Comparison of ENCODE assay signal across 1 cellular context in genomic region chr11:108593214-108593909, GRCh38.
TF ChIP-seq lines count a peak whose summit lies in the region.

A gene with protein sequence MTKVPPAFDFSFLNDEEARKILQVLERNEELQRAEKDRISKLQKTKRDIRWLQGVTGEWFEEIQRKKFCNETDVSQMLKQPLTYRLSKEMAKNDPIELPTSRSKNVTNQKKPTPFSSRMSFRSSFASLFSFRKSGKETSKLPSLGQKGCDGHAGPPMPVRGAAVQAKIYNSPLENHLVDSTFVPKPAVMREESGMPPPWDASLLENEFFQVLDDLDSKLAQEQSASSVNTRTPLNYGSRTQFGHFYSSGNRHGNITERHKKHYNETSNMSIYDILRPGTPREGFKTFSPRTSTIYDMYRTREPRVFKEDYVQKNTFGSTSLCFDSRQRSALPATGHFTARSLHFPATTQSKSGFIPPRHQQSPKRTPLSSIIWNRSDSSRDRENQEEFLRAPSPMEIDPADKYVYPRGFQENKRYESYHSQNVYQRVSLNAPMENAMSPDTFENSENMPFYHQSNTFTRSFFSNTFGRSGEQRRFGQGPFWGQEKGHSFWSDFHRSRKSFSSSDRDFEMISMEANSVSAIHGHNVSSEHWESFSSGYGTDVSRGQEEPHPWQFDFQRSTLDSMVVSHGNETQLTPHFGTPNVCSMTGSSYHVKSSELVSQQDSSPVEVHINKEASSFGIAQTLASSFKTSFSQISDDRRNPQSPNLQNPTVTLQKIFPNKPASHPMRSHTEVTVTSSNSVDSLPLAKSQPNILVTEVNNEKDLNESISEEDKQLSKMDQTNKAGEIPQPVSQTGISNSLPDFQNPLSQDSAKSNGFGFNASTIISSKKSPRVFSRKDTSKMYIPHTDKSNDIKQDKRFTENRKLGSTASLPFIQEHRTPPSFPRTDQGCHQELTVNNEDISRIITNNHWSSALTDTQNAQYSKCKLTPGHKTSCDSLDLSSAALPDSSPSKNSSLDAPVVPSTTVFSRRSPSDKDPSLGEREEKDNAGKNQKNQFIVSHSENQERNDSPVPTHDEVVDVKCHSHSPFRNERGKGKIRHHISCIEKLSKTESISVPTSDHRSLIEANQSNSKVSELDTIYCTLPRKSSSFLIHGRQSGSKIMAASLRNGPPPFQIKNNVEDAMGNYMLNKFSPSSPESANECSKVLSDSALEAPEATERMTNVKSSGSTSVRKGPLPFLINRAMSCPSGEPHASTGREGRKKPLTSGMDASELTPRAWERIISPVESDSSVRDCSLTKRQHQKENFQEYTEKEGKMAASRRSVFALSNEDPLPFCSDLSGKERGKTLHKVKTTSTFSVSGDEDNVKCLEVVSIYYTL (N-terminal part only) (minus strand): TSS chr11:108593768. CDS start chr11:108593536, 232 bp downstream.

TF ChIP-seq in HEK293, 187 proteins besides CTCF, POLR2A, EP300 and RAD21 (continues in another document):
- TF ChIP-seq PRDM10 (tag by site-specific recombination; IDR thresholded peaks at IDR 0.05) (peak; percentile 35; the same call in 1 of the 2 replicates), ZBTB8A (tag by site-specific recombination; IDR thresholded peaks at IDR 0.05) (0 out of 2 replicates have a peak, but pooled peaks have one; percentile 9), ZBTB44 (tag by site-specific recombination; IDR thresholded peaks at IDR 0.05) (no peak), ZNF350 (tag by site-specific recombination; IDR thresholded peaks at IDR 0.05) (no peak), ZNF366 (tag by site-specific recombination; conservative IDR thresholded peaks at IDR 0.05) (peak; percentile 84; the same call in 1 of the 2 replicates), ZNF654 (tag by site-specific recombination; IDR thresholded peaks at IDR 0.05; ENCODE audit: low read depth) (no peak), WT1 (tag by site-specific recombination; IDR thresholded peaks at IDR 0.05) (no peak; the same call in 1 of the 2 replicates), ZNF629 (tag by site-specific recombination; IDR thresholded peaks at IDR 0.05) (peak; percentile 67), EGR2 (tag by site-specific recombination; IDR thresholded peaks at IDR 0.05; ENCODE audit: low read depth) (peak; percentile 36; the same call in 1 of the 2 replicates), ZEB2 (tag by site-specific recombination; IDR thresholded peaks at IDR 0.05) (peak; percentile 84), MZF1 (tag by site-specific recombination; IDR thresholded peaks at IDR 0.05; ENCODE audit: borderline replicate concordance) (0 out of 2 replicates have a peak, but pooled peaks have one; percentile 36), ZNF624 (tag by site-specific recombination; IDR thresholded peaks at IDR 0.05) (no peak), ZNF777 (tag by site-specific recombination; IDR thresholded peaks at IDR 0.05; ENCODE audit: borderline replicate concordance) (no peak), GLIS1 (tag by site-specific recombination; IDR thresholded peaks at IDR 0.05) (no peak), ZNF426 (tag by site-specific recombination; IDR thresholded peaks at IDR 0.05) (no peak), SP2 (tag by site-specific recombination; IDR thresholded peaks at IDR 0.05) (peak; percentile 97), ZBTB48 (tag by site-specific recombination; IDR thresholded peaks at IDR 0.05) (peak; percentile 20; the same call in 1 of the 2 replicates), ZNF610 (tag by site-specific recombination; IDR thresholded peaks at IDR 0.05; ENCODE audit: borderline replicate concordance) (no peak), ZNF274 (IDR thresholded peaks at IDR 0.05; ENCODE audit: low read length) (no peak), ZNF274 (tag by site-specific recombination; IDR thresholded peaks at IDR 0.05; ENCODE audit: borderline replicate concordance) (no peak), MEIS1 (CRISPR knock-in tag; IDR thresholded peaks at IDR 0.05; ENCODE audit: borderline replicate concordance) (no peak), ZNF530 (tag by site-specific recombination; IDR thresholded peaks at IDR 0.05; ENCODE audit: low read depth) (no peak), ZNF645 (tag by site-specific recombination; IDR thresholded peaks at IDR 0.05) (no peak), IKZF3 (tag by site-specific recombination; IDR thresholded peaks at IDR 0.05) (0 out of 2 replicates have a peak, but pooled peaks have one; percentile 3), ZNF16 (tag by site-specific recombination; IDR thresholded peaks at IDR 0.05; ENCODE audit: low read depth) (no peak), ZFP41 (tag by site-specific recombination; IDR thresholded peaks at IDR 0.05; ENCODE audit: borderline replicate concordance) (no peak), ZNF626 (tag by site-specific recombination; IDR thresholded peaks at IDR 0.05) (no peak), ZNF571 (tag by site-specific recombination; IDR thresholded peaks at IDR 0.05) (no peak), ZBTB21 (tag by site-specific recombination; IDR thresholded peaks at IDR 0.05) (no peak), ZNF341 (tag by site-specific recombination; IDR thresholded peaks at IDR 0.05; ENCODE audit: low read depth) (0 out of 2 replicates have a peak, but pooled peaks have one; percentile 28), GLI4 (tag by site-specific recombination; IDR thresholded peaks at IDR 0.05) (no peak), ZNF670 (tag by site-specific recombination; IDR thresholded peaks at IDR 0.05; ENCODE audit: low read depth) (no peak), GLI2 (tag by site-specific recombination; IDR thresholded peaks at IDR 0.05; ENCODE audit: borderline replicate concordance, low read depth) (no peak), ZNF394 (tag by site-specific recombination; IDR thresholded peaks at IDR 0.05; ENCODE audit: borderline replicate concordance) (no peak), ZNF707 (tag by site-specific recombination; IDR thresholded peaks at IDR 0.05) (no peak), ZNF692 (tag by site-specific recombination; IDR thresholded peaks at IDR 0.05) (no peak), ZNF146 (tag by site-specific recombination; IDR thresholded peaks at IDR 0.05) (no peak), ZBTB20 (tag by site-specific recombination; IDR thresholded peaks at IDR 0.05) (peak; percentile 20; the same call in 1 of the 2 replicates), ZNF211 (tag by site-specific recombination; IDR thresholded peaks at IDR 0.05; ENCODE audit: low read depth) (no peak), FEZF1 (tag by site-specific recombination; IDR thresholded peaks at IDR 0.05) (no peak), SP7 (tag by site-specific recombination; IDR thresholded peaks at IDR 0.05) (peak; percentile 71; the same call in 1 of the 2 replicates), ZIC2 (tag by site-specific recombination; IDR thresholded peaks at IDR 0.05) (no peak), SCRT1 (tag by site-specific recombination; IDR thresholded peaks at IDR 0.05; ENCODE audit: borderline replicate concordance) (peak; percentile 13; the same call in 1 of the 2 replicates), PRDM1 (tag by site-specific recombination; IDR thresholded peaks at IDR 0.05) (no peak; the same call in 1 of the 2 replicates), ZBTB7A (tag by site-specific recombination; IDR thresholded peaks at IDR 0.05; ENCODE audit: low read depth) (no peak), ZNF544 (tag by site-specific recombination; IDR thresholded peaks at IDR 0.05) (no peak), ZNF155 (tag by site-specific recombination; IDR thresholded peaks at IDR 0.05) (no peak)
- TF ChIP-seq, protein P1, sequence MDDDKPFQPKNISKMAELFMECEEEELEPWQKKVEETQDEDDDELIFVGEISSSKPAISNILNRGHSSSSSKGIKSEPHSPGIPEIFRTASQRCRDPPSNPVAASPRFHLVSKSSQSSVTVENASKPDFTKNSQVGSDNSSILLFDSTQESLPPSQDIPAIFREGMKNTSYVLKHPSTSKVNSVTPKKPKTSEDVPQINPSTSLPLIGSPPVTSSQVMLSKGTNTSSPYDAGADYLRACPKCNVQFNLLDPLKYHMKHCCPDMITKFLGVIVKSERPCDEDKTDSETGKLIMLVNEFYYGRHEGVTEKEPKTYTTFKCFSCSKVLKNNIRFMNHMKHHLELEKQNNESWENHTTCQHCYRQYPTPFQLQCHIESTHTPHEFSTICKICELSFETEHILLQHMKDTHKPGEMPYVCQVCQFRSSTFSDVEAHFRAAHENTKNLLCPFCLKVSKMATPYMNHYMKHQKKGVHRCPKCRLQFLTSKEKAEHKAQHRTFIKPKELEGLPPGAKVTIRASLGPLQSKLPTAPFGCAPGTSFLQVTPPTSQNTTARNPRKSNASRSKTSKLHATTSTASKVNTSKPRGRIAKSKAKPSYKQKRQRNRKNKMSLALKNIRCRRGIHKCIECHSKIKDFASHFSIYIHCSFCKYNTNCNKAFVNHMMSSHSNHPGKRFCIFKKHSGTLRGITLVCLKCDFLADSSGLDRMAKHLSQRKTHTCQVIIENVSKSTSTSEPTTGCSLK (tag by site-specific recombination; IDR thresholded peaks at IDR 0.05) = no peak
- TF ChIP-seq, protein P2, sequence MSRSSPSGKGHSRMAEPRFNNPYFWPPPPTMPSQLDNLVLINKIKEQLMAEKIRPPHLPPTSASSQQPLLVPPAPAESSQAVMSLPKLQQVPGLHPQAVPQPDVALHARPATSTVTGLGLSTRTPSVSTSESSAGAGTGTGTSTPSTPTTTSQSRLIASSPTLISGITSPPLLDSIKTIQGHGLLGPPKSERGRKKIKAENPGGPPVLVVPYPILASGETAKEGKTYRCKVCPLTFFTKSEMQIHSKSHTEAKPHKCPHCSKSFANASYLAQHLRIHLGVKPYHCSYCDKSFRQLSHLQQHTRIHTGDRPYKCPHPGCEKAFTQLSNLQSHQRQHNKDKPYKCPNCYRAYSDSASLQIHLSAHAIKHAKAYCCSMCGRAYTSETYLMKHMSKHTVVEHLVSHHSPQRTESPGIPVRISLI (tag by site-specific recombination; IDR thresholded peaks at IDR 0.05) = no peak
- TF ChIP-seq, protein P3, sequence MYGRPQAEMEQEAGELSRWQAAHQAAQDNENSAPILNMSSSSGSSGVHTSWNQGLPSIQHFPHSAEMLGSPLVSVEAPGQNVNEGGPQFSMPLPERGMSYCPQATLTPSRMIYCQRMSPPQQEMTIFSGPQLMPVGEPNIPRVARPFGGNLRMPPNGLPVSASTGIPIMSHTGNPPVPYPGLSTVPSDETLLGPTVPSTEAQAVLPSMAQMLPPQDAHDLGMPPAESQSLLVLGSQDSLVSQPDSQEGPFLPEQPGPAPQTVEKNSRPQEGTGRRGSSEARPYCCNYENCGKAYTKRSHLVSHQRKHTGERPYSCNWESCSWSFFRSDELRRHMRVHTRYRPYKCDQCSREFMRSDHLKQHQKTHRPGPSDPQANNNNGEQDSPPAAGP (tag by site-specific recombination; IDR thresholded peaks at IDR 0.05) = no peak
